In the genomic region with DNA sequence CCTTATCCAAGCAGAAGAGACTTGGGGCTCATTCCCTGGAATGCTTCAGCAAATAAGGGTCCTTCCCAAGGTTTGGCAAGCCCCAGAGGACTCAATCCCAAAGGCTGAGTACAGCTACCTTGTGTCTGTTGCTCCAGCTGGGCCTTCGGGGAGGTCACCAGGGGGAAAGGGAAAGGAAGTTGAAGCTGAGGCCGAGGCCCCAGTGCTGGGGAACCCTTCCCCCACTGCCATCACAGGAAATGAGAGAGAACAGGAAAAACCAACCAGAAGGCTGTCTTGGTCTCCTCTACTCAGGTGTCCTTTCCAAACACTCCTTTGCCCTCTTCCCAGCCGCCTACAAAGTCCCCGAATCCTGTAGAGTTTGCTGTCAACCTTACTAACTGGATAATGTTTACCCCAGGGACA, we compare ENCODE assay signal across 8 cellular contexts. TPM values are rescaled to one million over a fixed set of nuclear protein-coding genes. Genes with fewer than 3 reads are reported as not detected.
A peak's percentile ranks its signal among the peaks of the same experiment; 100 is the strongest.
DNase-seq lines count a peak whose midpoint lies in the region; ATAC-seq and TF ChIP-seq lines count a peak whose summit lies in the region.

No MANE protein-coding gene starts in this region.

- H3K9ac ChIP-seq in BLaER1, result peak overlapping the region; percentile 97

- H3K4me2 ChIP-seq in BLaER1, result peak overlapping the region; percentile 98

- peak; percentile 79 for DNase-seq in HT1080 (ENCODE audit: low read depth)
- DNase-seq in activated CD8-positive, alpha-beta memory T cell treated with anti-CD3 and anti-CD28 coated beads for 24 hours, result peak; percentile 68
- peak; percentile 70 for DNase-seq in right atrium auricular region (ENCODE audit: low spot score)
- DNase-seq in stimulated activated CD8-positive, alpha-beta memory T cell treated with anti-CD3 and anti-CD28 coated beads, Interleukin-4, amount 100 ng/mL, for 48 hours, result peak; percentile 52
- DNase-seq in cortex of kidney (lab: John Stamatoyannopoulos, UW), result no peak

- H4K20me1 ChIP-seq in BLaER1, result peaks cover 67% of the 10 kb centered on the region

- H3K27me3 ChIP-seq in BLaER1, result no peaks in the 10 kb centered on the region
- no peaks in the 10 kb centered on the region for H3K27me3 ChIP-seq in right atrium auricular region

- H3K9me3 ChIP-seq in BLaER1, result no peaks in the 10 kb centered on the region
- H3K9me3 ChIP-seq in right atrium auricular region, result no peaks in the 10 kb centered on the region

- H3K27ac ChIP-seq in BLaER1 (peak overlapping the region; percentile 99), right atrium auricular region (peak overlapping the region; percentile 79 to 82)

- H3K36me3 ChIP-seq in BLaER1 (peaks cover 40% of the 10 kb centered on the region), right atrium auricular region (peaks cover 41% of the 10 kb centered on the region)

- peaks cover 93% of the 10 kb centered on the region for H3K4me1 ChIP-seq in BLaER1
- H3K4me1 ChIP-seq in right atrium auricular region, result peaks cover 0 to 97% of the 10 kb centered on the region in 2 donors

- TF ChIP-seq CTCF in right atrium auricular region (IDR thresholded peaks at IDR 0.05), result no peak

- H3K4me3 ChIP-seq in BLaER1 (peak overlapping the region; percentile 100), right atrium auricular region (peak overlapping the region in 1 of 2 donors; percentile 27)

- ATAC-seq in GM19043 (IDR thresholded peaks at IDR 0.05; ENCODE audit: low read depth, unreplicated experiment) (peak; percentile 36), HG03520 (IDR thresholded peaks at IDR 0.05; ENCODE audit: unreplicated experiment) (no peak)

RNA-seq across cellular contexts. Expression of a gene that starts 5.7 kb away (rescaled TPM):
- total RNA-seq in HT1080 (2014; rRNA removed; shearing (Covaris generic)), result 12.5 and 18.1 TPM in 2 replicates
- polyA plus RNA-seq in HT1080 (2015; cell fraction: cytosol; rRNA removed), result 14.6 and 15.8 TPM in 2 replicates
- 21.5 and 22.7 TPM in 2 replicates for polyA plus RNA-seq in HT1080 (2015; cell fraction: nucleus; rRNA removed)
- 10 to 100 TPM; 48.0 to 49.5 TPM for total RNA-seq in right atrium auricular region

RNA-seq across cellular contexts. Expression of a gene that starts 40.2 kb away (rescaled TPM):
- total RNA-seq in HT1080 (2014; rRNA removed; shearing (Covaris generic)), result 0.07 and 0.69 TPM in 2 replicates
- 0.36 and 0.76 TPM in 2 replicates for polyA plus RNA-seq in HT1080 (2015; cell fraction: cytosol; rRNA removed)
- 6.6 and 7.5 TPM in 2 replicates for polyA plus RNA-seq in HT1080 (2015; cell fraction: nucleus; rRNA removed)
- total RNA-seq in right atrium auricular region, result 1 to 10 TPM in 1 of 2 donors, under 1 TPM in 1; 0.85 to 1.8 TPM

RNA-seq across cellular contexts. Expression of a gene that starts 40.3 kb away (rescaled TPM):
- total RNA-seq in HT1080 (2014; rRNA removed; shearing (Covaris generic)), result 32.6 and 42.5 TPM in 2 replicates
- 21.1 and 25.3 TPM in 2 replicates for polyA plus RNA-seq in HT1080 (2015; cell fraction: cytosol; rRNA removed)
- 89.5 and 98.7 TPM in 2 replicates for polyA plus RNA-seq in HT1080 (2015; cell fraction: nucleus; rRNA removed)
- 10 to 100 TPM; 34.3 to 38.8 TPM for total RNA-seq in right atrium auricular region

RNA-seq across cellular contexts. Expression of a gene that starts 44.7 kb away (rescaled TPM):
- not detected in 2 replicates for total RNA-seq in HT1080 (2014; rRNA removed; shearing (Covaris generic))
- not detected in 2 replicates for polyA plus RNA-seq in HT1080 (2015; cell fraction: cytosol; rRNA removed)
- polyA plus RNA-seq in HT1080 (2015; cell fraction: nucleus; rRNA removed), result 0.02 and 0.10 TPM in 2 replicates
- 1,000 to 10,000 TPM in 1 of 2 donors, 100 to 1,000 TPM in 1; 319 to 1,274 TPM for total RNA-seq in right atrium auricular region
